ENCODE assay signal across 23 cellular contexts in the genomic region with DNA sequence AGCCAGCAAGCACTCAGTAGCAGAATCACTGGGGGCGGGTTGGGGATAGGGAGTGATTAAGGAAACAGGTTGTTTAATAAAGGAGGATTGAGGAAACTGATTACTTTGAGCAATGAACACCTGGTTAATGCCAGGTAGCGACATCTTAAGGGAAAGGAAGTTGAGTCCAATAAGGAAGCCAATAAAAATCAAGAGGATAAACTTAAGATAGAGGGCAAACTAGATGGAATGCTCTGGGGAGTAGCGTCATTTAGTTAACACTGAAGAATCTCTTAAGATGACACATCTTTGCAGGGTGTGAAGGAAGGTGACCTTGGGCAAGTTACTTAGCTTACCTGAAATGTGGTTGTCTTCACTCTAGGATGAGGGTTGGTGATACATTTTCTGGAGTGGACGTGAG.
"Had no signal": no experiment of that assay in that cellular context is flagged by ENCODE, and none has a peak within 500 bp of the region (broad histone marks: within the 10 kb centered on the region; RNA-seq: fewer than 3 reads in every experiment).

No MANE protein-coding gene starts in this region.

- H3K9me3 Mint-ChIP-seq: immature natural killer cell; memory B cell; mesothelial cell of epicardium; nephron; stimulated activated naive B cell treated with anti-CD40 and anti-IgM and Interleukin-4, amounts not matched to agents 10 μg/mL and 1 μg/mL and 100 μg/mL, for 72 hours; stimulated activated naive CD8-positive, alpha-beta T cell treated with anti-CD3 and anti-CD28 coated beads, Interleukin-15, amount 100 ng/mL, for 72 hours had no signal

- DNase-seq: effector memory CD4-positive, alpha-beta T cell; immature natural killer cell; left ventricle myocardium inferior; lower lobe of right lung; psoas muscle; retina; right lobe of liver; spleen; stimulated activated CD4-positive, alpha-beta T cell treated with anti-CD3 and anti-CD28 coated beads, Interleukin-15, amount 100 ng/mL, for 24 hours; stimulated activated CD4-positive, alpha-beta T cell treated with anti-CD3 and anti-CD28 coated beads, Interleukin-1b, Interleukin-23, amount 100 ng/mL, for 48 hours; stimulated activated CD4-positive, alpha-beta T cell treated with anti-CD3 and anti-CD28 coated beads, Interleukin-4, amount 100 ng/mL, for 4 hours; stimulated activated naive B cell treated with anti-CD40 and anti-IgM and Interleukin-4, amounts not matched to agents 10 μg/mL and 1 μg/mL and 100 μg/mL, for 72 hours; stimulated activated naive CD8-positive, alpha-beta T cell treated with anti-CD3 and anti-CD28 coated beads, Interleukin-15, amount 100 ng/mL, for 72 hours; testis had no signal

- H3K4me3 ChIP-seq: left ventricle myocardium inferior, lower lobe of right lung, psoas muscle, right lobe of liver, spleen, testis, tibial nerve had no signal

- H3K27me3 ChIP-seq: neutrophil, right lobe of liver, spleen, testis, tibial nerve had no signal

- H3K4me1 ChIP-seq: psoas muscle had no signal

- H3K27ac ChIP-seq: left ventricle myocardium inferior, neutrophil, psoas muscle, right lobe of liver, testis, tibial nerve had no signal

- H3K4me3 Mint-ChIP-seq: immature natural killer cell; memory B cell; mesothelial cell of epicardium; nephron; stimulated activated naive CD8-positive, alpha-beta T cell treated with anti-CD3 and anti-CD28 coated beads, Interleukin-15, amount 100 ng/mL, for 72 hours had no signal

- H3K36me3 Mint-ChIP-seq: immature natural killer cell; mesothelial cell of epicardium; stimulated activated naive B cell treated with anti-CD40 and anti-IgM and Interleukin-4, amounts not matched to agents 10 μg/mL and 1 μg/mL and 100 μg/mL, for 72 hours had no signal

- H3K9me3 ChIP-seq: left ventricle myocardium inferior, lower lobe of right lung, neutrophil, psoas muscle, right lobe of liver, spleen, testis, tibial nerve had no signal

- H3K36me3 ChIP-seq: left ventricle myocardium inferior, lower lobe of right lung, neutrophil, right lobe of liver, spleen, tibial nerve had no signal

- FAIRE-seq: endometrium, frontal cortex, keratinocyte had no signal

- H3K27ac Mint-ChIP-seq: immature natural killer cell; memory B cell; mesothelial cell of epicardium; nephron; stimulated activated naive CD8-positive, alpha-beta T cell treated with anti-CD3 and anti-CD28 coated beads, Interleukin-15, amount 100 ng/mL, for 72 hours had no signal

- ATAC-seq: esophagus mucosa; lower lobe of right lung; psoas muscle; right lobe of liver; stimulated activated naive B cell treated with anti-CD40 and anti-IgM and Interleukin-4, amounts not matched to agents 10 μg/mL and 1 μg/mL and 100 μg/mL, for 72 hours; stimulated activated naive CD8-positive, alpha-beta T cell treated with anti-CD3 and anti-CD28 coated beads, Interleukin-15, amount 100 ng/mL, for 72 hours had no signal

- H3K27me3 Mint-ChIP-seq: memory B cell; stimulated activated naive B cell treated with anti-CD40 and anti-IgM and Interleukin-4, amounts not matched to agents 10 μg/mL and 1 μg/mL and 100 μg/mL, for 72 hours; stimulated activated naive CD8-positive, alpha-beta T cell treated with anti-CD3 and anti-CD28 coated beads, Interleukin-15, amount 100 ng/mL, for 72 hours had no signal
